ENCODE assay signal across 5 cellular contexts in genomic region chr10:127687548-127687947, GRCh38. TPM values are rescaled to one million over a fixed set of nuclear protein-coding genes. Genes with fewer than 3 reads are reported as not detected.
"Had no signal": no experiment of that assay in that cellular context is flagged by ENCODE, and none has a peak within 500 bp of the region (broad histone marks: within the 10 kb centered on the region; RNA-seq: fewer than 3 reads in every experiment).

No MANE protein-coding gene starts in this region.

- H2AFZ ChIP-seq: GM23338 had no signal

- ATAC-seq: GM23338 had no signal

- H3K4me2 ChIP-seq: GM23338 had no signal

- H3K4me3 ChIP-seq: GM23338 had no signal

- DNase-seq: H9, HCEC 1CT, IMR-90 had no signal

RNA-seq across cellular contexts. Expression of gene FOXI2, which starts 49.4 kb away (rescaled TPM):
- total RNA-seq: HT-29, IMR-90 had no signal
- polyA plus RNA-seq: IMR-90 had no signal
